10 cellular contexts compared by ENCODE assay signal in the genomic region with DNA sequence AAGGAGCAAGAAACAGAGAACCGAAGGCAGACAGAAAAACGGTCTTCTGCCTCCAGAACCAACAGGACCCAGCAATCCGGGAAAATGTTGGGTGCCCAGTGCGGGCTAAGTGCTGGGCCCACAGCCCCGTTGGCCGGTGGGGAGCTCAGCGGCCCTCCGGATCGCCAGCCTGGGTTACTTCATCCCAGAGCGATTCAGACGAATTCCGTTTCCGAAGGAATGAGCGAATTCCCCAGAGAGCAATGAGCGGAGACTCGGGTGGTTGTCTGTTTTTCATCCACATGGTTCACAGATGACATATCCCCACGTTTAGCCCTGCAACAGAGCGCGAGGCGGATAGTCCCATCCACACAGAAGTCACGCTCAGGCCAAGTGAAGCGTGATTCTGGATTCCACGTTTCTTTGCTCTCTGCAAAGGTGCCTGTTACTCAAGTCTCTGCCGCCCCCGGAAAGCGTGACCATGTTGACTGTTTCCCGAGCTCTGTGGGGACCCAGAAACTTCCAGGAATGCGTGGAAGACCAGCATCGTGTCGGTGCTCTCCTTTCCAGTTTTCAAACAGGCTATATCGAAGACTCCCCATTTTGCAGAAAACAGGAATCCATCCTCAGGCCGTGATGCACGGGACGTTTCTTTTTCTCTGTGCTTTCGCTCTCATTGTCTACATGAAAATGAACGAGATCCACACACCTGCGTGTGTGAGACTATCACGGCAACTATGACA. TPM values are rescaled to one million over a fixed set of nuclear protein-coding genes. Genes with fewer than 3 reads are reported as not detected.
DNase-seq lines count a peak whose midpoint lies in the region; TF ChIP-seq lines count a peak whose summit lies in the region.
"Not testable (repeated sequence)": the region's sequence is repeated elsewhere in the genome, so short reads cannot be mapped to it uniquely, and the experiment has no call there.
"Had no signal": no experiment of that assay in that cellular context is flagged by ENCODE, and none has a peak within 500 bp of the region (broad histone marks: within the 10 kb centered on the region; RNA-seq: fewer than 3 reads in every experiment).

No MANE protein-coding gene starts in this region.

- not testable (repeated sequence) for H3K14ac ChIP-seq in neuronal stem cell (ENCODE audit: low read length)

- not testable (repeated sequence) for H3K27me3 ChIP-seq in CD4-positive, alpha-beta memory T cell (ENCODE audit: insufficient read depth, low read length); breast epithelium
- H3K27me3 ChIP-seq in HUES6 (ENCODE audit: control insufficient read depth, insufficient read depth, low read length) (peaks cover 72% of the 10 kb centered on the region), neuronal stem cell (ENCODE audit: control insufficient read depth in 3 of 3, insufficient read depth in 3 of 3, low read depth in 1 of 3, low read length in 3 of 3) (peaks cover 19 to 54% (median 54%) of the 10 kb centered on the region in 3 experiments), suprapubic skin (peaks cover 43% of the 10 kb centered on the region)

- DNase-seq in CD4-positive, alpha-beta memory T cell; activated CD4-positive, alpha-beta memory T cell treated with anti-CD3 and anti-CD28 coated beads, Interleukin-2, amount 10 ng/mL, durations not matched to agents 7 days and 5 days; breast epithelium (ENCODE audit: low spot score in 2 of 2); neuronal stem cell (ENCODE audit: low spot score); suprapubic skin (ENCODE audit: low spot score in 2 of 2): not testable (repeated sequence)
- peak; percentile 51 for DNase-seq in fibroblast of mammary gland (ENCODE audit: low read depth)
- DNase-seq in islet precursor cell, result peak; percentile 67

- H4K8ac ChIP-seq in neuronal stem cell (ENCODE audit: low read depth, low read length), result not testable (repeated sequence)

- not testable (repeated sequence) for H3K4me3 ChIP-seq in CD4-positive, alpha-beta memory T cell (ENCODE audit: low read length in 2 of 2); neuronal stem cell (ENCODE audit: low read length in 2 of 2)
- H3K4me3 ChIP-seq in HUES6 (ENCODE audit: low read depth, low read length) (peak overlapping the region; percentile 68), breast epithelium (peak overlapping the region; percentile 32 to 68 (median 59)), fibroblast of mammary gland (ENCODE audit: control insufficient read depth, low read depth, low read length) (peak overlapping the region; percentile 6), suprapubic skin (peak overlapping the region; percentile 57)

- H3K36me3 Mint-ChIP-seq in CD4-positive, alpha-beta memory T cell, result peaks cover 5 to 23% of the 10 kb centered on the region in 2 donors
- H3K36me3 Mint-ChIP-seq in activated CD4-positive, alpha-beta memory T cell treated with anti-CD3 and anti-CD28 coated beads, Interleukin-2, amount 10 ng/mL, durations not matched to agents 7 days and 5 days (ENCODE audit: low read depth), result peaks cover 30% of the 10 kb centered on the region

- not testable (repeated sequence) for H4K91ac ChIP-seq in neuronal stem cell (ENCODE audit: low read depth, low read length, poor library complexity)

- not testable (repeated sequence) for H3K27ac Mint-ChIP-seq in CD4-positive, alpha-beta memory T cell
- H3K27ac Mint-ChIP-seq in activated CD4-positive, alpha-beta memory T cell treated with anti-CD3 and anti-CD28 coated beads, Interleukin-2, amount 10 ng/mL, durations not matched to agents 7 days and 5 days, result peak overlapping the region; percentile 37

- H2BK15ac ChIP-seq in neuronal stem cell (ENCODE audit: low read length), result not testable (repeated sequence)

- not testable (repeated sequence) for H3K27ac ChIP-seq in CD4-positive, alpha-beta memory T cell (ENCODE audit: low read depth, low read length); HUES6 (ENCODE audit: low read depth, low read length); breast epithelium; neuronal stem cell (replicated peaks; ENCODE audit: low read length); suprapubic skin

- peaks cover 3 to 72% (median 48%) of the 10 kb centered on the region in 8 donors for H3K9me3 Mint-ChIP-seq in CD4-positive, alpha-beta memory T cell
- peaks cover 23% of the 10 kb centered on the region for H3K9me3 Mint-ChIP-seq in activated CD4-positive, alpha-beta memory T cell treated with anti-CD3 and anti-CD28 coated beads, Interleukin-2, amount 10 ng/mL, durations not matched to agents 7 days and 5 days

- H2BK120ac ChIP-seq in neuronal stem cell (ENCODE audit: low read depth, low read length), result not testable (repeated sequence)

- H3K4ac ChIP-seq in neuronal stem cell (ENCODE audit: low read length), result not testable (repeated sequence)

- no CpG with 5 or more reads among the region's 38 CpGs for WGBS in neuronal stem cell (ENCODE audit: extremely low coverage in 2 of 2, insufficient read length in 2 of 2, insufficient replicate concordance in 1 of 2), 2 donors
- WGBS in suprapubic skin, result 8% methylated on average over 38 of the region's 38 CpGs

- not testable (repeated sequence) for H3K9me3 ChIP-seq in CD4-positive, alpha-beta memory T cell (ENCODE audit: control insufficient read depth in 1 of 2, low read length in 2 of 2); neuronal stem cell (replicated peaks in 1 of 2; ENCODE audit: control insufficient read depth in 2 of 2, insufficient read depth in 1 of 2, low read depth in 1 of 2, low read length in 2 of 2); suprapubic skin
- peaks cover 18% of the 10 kb centered on the region for H3K9me3 ChIP-seq in HUES6 (ENCODE audit: control insufficient read depth, insufficient read depth, low read depth, low read length)
- H3K9me3 ChIP-seq in breast epithelium, result peaks cover 10 to 20% of the 10 kb centered on the region in 2 donors

- peaks cover 24 to 25% of the 10 kb centered on the region in 2 donors for H3K27me3 Mint-ChIP-seq in CD4-positive, alpha-beta memory T cell
- peaks cover 46% of the 10 kb centered on the region for H3K27me3 Mint-ChIP-seq in activated CD4-positive, alpha-beta memory T cell treated with anti-CD3 and anti-CD28 coated beads, Interleukin-2, amount 10 ng/mL, durations not matched to agents 7 days and 5 days

- H3K4me3 Mint-ChIP-seq in CD4-positive, alpha-beta memory T cell, result peak overlapping the region in 6 of 8 donors; percentile 7 to 68 (median 38)
- not testable (repeated sequence) for H3K4me3 Mint-ChIP-seq in activated CD4-positive, alpha-beta memory T cell treated with anti-CD3 and anti-CD28 coated beads, Interleukin-2, amount 10 ng/mL, durations not matched to agents 7 days and 5 days

- peak overlapping the region; percentile 18 for H3K4me2 ChIP-seq in neuronal stem cell (ENCODE audit: insufficient read depth, low read length, poor library complexity, severe bottlenecking)

- H2AFZ ChIP-seq in neuronal stem cell (ENCODE audit: low read length), result peak overlapping the region; percentile 97

- CTCF ChIA-PET in CD4-positive, alpha-beta memory T cell (lab: Charles Lee; ENCODE audit: partially characterized antibody), result not testable (repeated sequence)
- CTCF ChIA-PET in activated CD4-positive, alpha-beta memory T cell treated with anti-CD3 and anti-CD28 coated beads, Interleukin-2, amount 10 ng/mL, durations not matched to agents 7 days and 5 days (lab: Charles Lee), result interaction anchor here (0.7 kb wide), 1 partner anchor 1121 kb away, joined by 3 read pairs; no protein-coding TSS in a partner anchor

- H3K18ac ChIP-seq in neuronal stem cell (ENCODE audit: low read length), result not testable (repeated sequence)

- H3K9ac ChIP-seq in HUES6 (ENCODE audit: low read length), result peak overlapping the region; percentile 51
- not testable (repeated sequence) for H3K9ac ChIP-seq in neuronal stem cell (ENCODE audit: low read depth, low read length, poor library complexity)

- H3K79me1 ChIP-seq in neuronal stem cell (ENCODE audit: low read depth, low read length), result not testable (repeated sequence)

- not testable (repeated sequence) for TF ChIP-seq POLR2A in breast epithelium (IDR thresholded peaks at IDR 0.05); suprapubic skin (IDR thresholded peaks at IDR 0.05)

- TF ChIP-seq CTCF in breast epithelium (IDR thresholded peaks at IDR 0.05); fibroblast of mammary gland (conservative IDR thresholded peaks at IDR 0.05; ENCODE audit: control insufficient read depth, insufficient read depth, low read depth, low read length); suprapubic skin (IDR thresholded peaks at IDR 0.05): not testable (repeated sequence)

- not testable (repeated sequence) for H3K23ac ChIP-seq in neuronal stem cell (ENCODE audit: low read depth, low read length, poor library complexity)

- H3K4me1 Mint-ChIP-seq in CD4-positive, alpha-beta memory T cell, result peaks cover 5 to 16% (median 12%) of the 10 kb centered on the region in 4 donors
- not testable (repeated sequence) for H3K4me1 Mint-ChIP-seq in activated CD4-positive, alpha-beta memory T cell treated with anti-CD3 and anti-CD28 coated beads, Interleukin-2, amount 10 ng/mL, durations not matched to agents 7 days and 5 days

- H2BK5ac ChIP-seq in neuronal stem cell (ENCODE audit: low read length), result not testable (repeated sequence)

- not testable (repeated sequence) for TF ChIP-seq EP300 in suprapubic skin (IDR thresholded peaks at IDR 0.05)

- H2AK5ac ChIP-seq in neuronal stem cell (ENCODE audit: low read depth, low read length), result not testable (repeated sequence)

- intact Hi-C loops in CD4-positive, alpha-beta memory T cell (cut with micrococcal nuclease); breast epithelium (cut with DNase I; ENCODE audit: low total_unique reads): not testable (repeated sequence)

- H3K4me1 ChIP-seq in CD4-positive, alpha-beta memory T cell (ENCODE audit: insufficient read depth, low read length); HUES6 (ENCODE audit: control insufficient read depth, insufficient read depth, low read length); breast epithelium; neuronal stem cell (ENCODE audit: control insufficient read depth in 2 of 2, insufficient read depth in 1 of 2, low read depth in 1 of 2, low read length in 2 of 2): not testable (repeated sequence)
- peaks cover 38% of the 10 kb centered on the region for H3K4me1 ChIP-seq in suprapubic skin

- H2BK12ac ChIP-seq in neuronal stem cell (ENCODE audit: low read length), result not testable (repeated sequence)

- H3K36me3 ChIP-seq in CD4-positive, alpha-beta memory T cell (ENCODE audit: insufficient read depth, low read length); HUES6 (ENCODE audit: control insufficient read depth, insufficient read depth, low read length); breast epithelium; neuronal stem cell (replicated peaks in 1 of 2; ENCODE audit: control insufficient read depth in 2 of 2, insufficient read depth in 2 of 2, low read length in 2 of 2); suprapubic skin: not testable (repeated sequence)

- POLR2A ChIA-PET in CD4-positive, alpha-beta memory T cell (lab: Charles Lee; ENCODE audit: partially characterized antibody); activated CD4-positive, alpha-beta memory T cell treated with anti-CD3 and anti-CD28 coated beads, Interleukin-2, amount 10 ng/mL, durations not matched to agents 7 days and 5 days (lab: Charles Lee): not testable (repeated sequence)

RNA-seq across cellular contexts. Expression of gene FRG2C, which starts 6.9 kb away (rescaled TPM):
- not detected for total RNA-seq in CD4-positive, alpha-beta memory T cell
- polyA plus RNA-seq in CD4-positive, alpha-beta memory T cell, result not detected
- not detected for total RNA-seq in activated CD4-positive, alpha-beta memory T cell treated with anti-CD3 and anti-CD28 coated beads, Interleukin-2, amount 10 ng/mL, durations not matched to agents 7 days and 5 days
- total RNA-seq in breast epithelium, result under 1 TPM in 1 of 3 donors, not detected in 2; 0.33 TPM
- polyA plus RNA-seq in neuronal stem cell (2013, experiment 1 of 2), result not detected
- not detected for polyA plus RNA-seq in neuronal stem cell (2013, experiment 2 of 2)
- total RNA-seq in suprapubic skin, result not detected
- total RNA-seq: activated CD4-positive, alpha-beta T cell treated with anti-CD3 and anti-CD28 coated beads for 36 hours had no signal
- polyA plus RNA-seq: CD14-positive monocyte had no signal
